1 cellular context compared by ENCODE assay signal in genomic region chr19:45899253-45899652, GRCh38.
TF ChIP-seq lines count a peak whose summit lies in the region.

No MANE protein-coding gene starts in this region.

TF ChIP-seq in HepG2, 621 proteins besides CTCF, POLR2A, EP300 and RAD21:
- TF ChIP-seq ZNF670 (CRISPR knock-in tag; IDR thresholded peaks at IDR 0.05; ENCODE audit: borderline replicate concordance), result no peak
- no peak for TF ChIP-seq CREB1 (IDR thresholded peaks at IDR 0.05)
- TF ChIP-seq CREB1 (CRISPR knock-in tag; IDR thresholded peaks at IDR 0.05), result no peak
- TF ChIP-seq ZNF629 (CRISPR knock-in tag; conservative IDR thresholded peaks at IDR 0.05), result peak; percentile 89
- TF ChIP-seq GZF1 (CRISPR knock-in tag; IDR thresholded peaks at IDR 0.05), result no peak
